Comparison of ENCODE assay signal across 19 cellular contexts in genomic region chr16:82852388-82852998, GRCh38.
"Had no signal": no experiment of that assay in that cellular context is flagged by ENCODE, and none has a peak within 500 bp of the region (broad histone marks: within the 10 kb centered on the region; RNA-seq: fewer than 3 reads in every experiment).

No MANE protein-coding gene starts in this region.

- H3K9me3 ChIP-seq: esophagus muscularis mucosa, left lung, neutrophil, psoas muscle, tibial artery, upper lobe of left lung, uterus had no signal

- H3K36me3 ChIP-seq: esophagus muscularis mucosa, left lung, neutrophil, tibial artery, upper lobe of left lung, uterus had no signal

- H3K4me3 ChIP-seq: esophagus muscularis mucosa, left lung, lung, psoas muscle, skin epidermis, tibial artery, upper lobe of left lung, uterus had no signal

- H3K36me3 Mint-ChIP-seq: naive thymus-derived CD4-positive, alpha-beta T cell had no signal

- H3K4me3 Mint-ChIP-seq: naive thymus-derived CD4-positive, alpha-beta T cell had no signal

- ATAC-seq: left lung; naive thymus-derived CD4-positive, alpha-beta T cell; psoas muscle; sciatic nerve; stimulated activated naive CD8-positive, alpha-beta T cell treated with anti-CD3 and anti-CD28 coated beads, Interleukin-15, Interleukin-2, amounts not matched to agents 100 U/mL and 50 U/mL, for 24 hours had no signal

- H3K4me1 Mint-ChIP-seq: naive thymus-derived CD4-positive, alpha-beta T cell had no signal

- H3K27ac Mint-ChIP-seq: naive thymus-derived CD4-positive, alpha-beta T cell had no signal

- DNase-seq: effector memory CD4-positive, alpha-beta T cell; foreskin melanocyte; islet precursor cell; left lung; mesenchymal stem cell; naive thymus-derived CD4-positive, alpha-beta T cell; psoas muscle; retina; stimulated activated CD4-positive, alpha-beta T cell treated with anti-CD3 and anti-CD28 coated beads, Interleukin-12 subunit alpha, Interleukin-12 subunit beta, amount 100 ng/mL, for 4 hours; stimulated activated naive CD8-positive, alpha-beta T cell treated with anti-CD3 and anti-CD28 coated beads, Interleukin-15, Interleukin-2, amounts not matched to agents 100 U/mL and 50 U/mL, for 24 hours; tibial artery; upper lobe of left lung; uterus had no signal

- H3K27ac ChIP-seq: epithelial cell of prostate, esophagus muscularis mucosa, left lung, neutrophil, psoas muscle, skin epidermis, tibial artery, upper lobe of left lung, uterus had no signal

- H3K27me3 ChIP-seq: esophagus muscularis mucosa, left lung, neutrophil, tibial artery, upper lobe of left lung, uterus had no signal

- H3K4me1 ChIP-seq: left lung, upper lobe of left lung, uterus had no signal
